ENCODE assay signal across 8 cellular contexts in genomic region chr1:117059334-117059677, GRCh38. TPM values are rescaled to one million over a fixed set of nuclear protein-coding genes. Genes with fewer than 3 reads are reported as not detected.
A peak's percentile ranks its signal among the peaks of the same experiment; 100 is the strongest.
DNase-seq lines count a peak whose midpoint lies in the region; ATAC-seq lines count a peak whose summit lies in the region.

No MANE protein-coding gene starts in this region.

- H3K27me3 ChIP-seq in CD4-positive, CD25-positive, alpha-beta regulatory T cell (ENCODE audit: control insufficient read depth, insufficient read depth, low read length) = no peaks in the 10 kb centered on the region

- no peak overlapping the region for H3K4me3 Mint-ChIP-seq in CD4-positive, CD25-positive, alpha-beta regulatory T cell

- H3K4me3 ChIP-seq in CD4-positive, CD25-positive, alpha-beta regulatory T cell (ENCODE audit: low read depth, low read length) = peak overlapping the region; percentile 89

- no peaks in the 10 kb centered on the region for H3K9me3 Mint-ChIP-seq in CD4-positive, CD25-positive, alpha-beta regulatory T cell

- ATAC-seq in CD4-positive, CD25-positive, alpha-beta regulatory T cell (ENCODE audit: low read depth in 2 of 2) = peak; percentile 14 to 16
- ATAC-seq in GM19438 (IDR thresholded peaks at IDR 0.05; ENCODE audit: low read depth, unreplicated experiment) = peak; percentile 28
- peak; percentile 33 for ATAC-seq in HG03521 (IDR thresholded peaks at IDR 0.05; ENCODE audit: unreplicated experiment)

- H3K9me3 ChIP-seq in CD4-positive, CD25-positive, alpha-beta regulatory T cell (ENCODE audit: control insufficient read depth in 2 of 2, low read length in 2 of 2) = no peaks in the 10 kb centered on the region

- peak overlapping the region; percentile 93 for H3K27ac ChIP-seq in CD4-positive, CD25-positive, alpha-beta regulatory T cell (ENCODE audit: insufficient read depth, low read length, poor library complexity, severe bottlenecking)

- peaks cover 15% of the 10 kb centered on the region for H3K36me3 Mint-ChIP-seq in CD4-positive, CD25-positive, alpha-beta regulatory T cell

- H3K4me1 Mint-ChIP-seq in CD4-positive, CD25-positive, alpha-beta regulatory T cell = peaks cover 32 to 58% (median 43%) of the 10 kb centered on the region in 4 donors

- peaks cover 49% of the 10 kb centered on the region for H3K4me1 ChIP-seq in CD4-positive, CD25-positive, alpha-beta regulatory T cell (ENCODE audit: control insufficient read depth, insufficient read depth, low read length, poor library complexity, severe bottlenecking)

- H3K36me3 ChIP-seq in CD4-positive, CD25-positive, alpha-beta regulatory T cell (ENCODE audit: control insufficient read depth, insufficient read depth, low read length) = no peaks in the 10 kb centered on the region

- no peak overlapping the region for H3K27ac Mint-ChIP-seq in CD4-positive, CD25-positive, alpha-beta regulatory T cell

- DNase-seq in CD4-positive, CD25-positive, alpha-beta regulatory T cell = peak; percentile 65 to 82 (median 71)
- DNase-seq in RKO (ENCODE audit: low spot score) (peak; percentile 72), hepatic stellate cell (ENCODE audit: low spot score) (peak; percentile 3), occipital lobe (lab: John Stamatoyannopoulos, UW) (no peak)
- peak; percentile 69 for DNase-seq in activated naive CD4-positive, alpha-beta T cell treated with Interleukin-2 at 50 U/mL for 16 hours
- DNase-seq in stimulated activated CD4-positive, alpha-beta T cell treated with anti-CD3 and anti-CD28 coated beads, Interleukin-1b, Interleukin-23, amount 100 ng/mL, for 48 hours = peak; percentile 77

- H3K27me3 Mint-ChIP-seq in CD4-positive, CD25-positive, alpha-beta regulatory T cell = no peaks in the 10 kb centered on the region

RNA-seq across cellular contexts. Expression of gene TTF2, which starts 0.8 kb away (rescaled TPM):
- 58.9 TPM for total RNA-seq in CD4-positive, CD25-positive, alpha-beta regulatory T cell
- polyA plus RNA-seq in CD4-positive, CD25-positive, alpha-beta regulatory T cell = 10 to 100 TPM in 2 of 4 donors, 1 to 10 TPM in 2; 5.3 to 13.0 (median 9.7) TPM
- total RNA-seq in occipital lobe = 3.0 TPM

RNA-seq across cellular contexts. Expression of gene CD101, which starts 57.7 kb away (rescaled TPM):
- total RNA-seq in CD4-positive, CD25-positive, alpha-beta regulatory T cell = 14.9 TPM
- 10 to 100 TPM in 2 of 4 donors, 1 to 10 TPM in 2; 4.3 to 38.9 (median 19.4) TPM for polyA plus RNA-seq in CD4-positive, CD25-positive, alpha-beta regulatory T cell
- total RNA-seq in occipital lobe = 1.1 TPM

Comparison
In these comparisons a context has a peak if more than half of its experiments do, and no peak if none do; other contexts are left out.
1. RNA of gene TTF2, which starts 0.8 kb away (total RNA-seq): 58.9 TPM in CD4-positive, CD25-positive, alpha-beta regulatory T cell (single experiment); 3.0 TPM in occipital lobe (single experiment); every median in the first group is over 10 times any median in the second.
2. Peak in every context shown above with its lines, with median percentiles within 50 percentile points of each other: ATAC-seq.